Comparison of ENCODE assay signal across 22 cellular contexts in genomic region chr4:30181918-30182317, GRCh38.
DNase-seq lines count a peak whose midpoint lies in the region; ATAC-seq and TF ChIP-seq lines count a peak whose summit lies in the region.
"Had no signal": no experiment of that assay in that cellular context is flagged by ENCODE, and none has a peak within 500 bp of the region (broad histone marks: within the 10 kb centered on the region; RNA-seq: fewer than 3 reads in every experiment).

No MANE protein-coding gene starts in this region.

- H3K4me1 ChIP-seq in lower lobe of right lung, result no peaks in the 10 kb centered on the region
- H3K4me1 ChIP-seq in left ventricle myocardium inferior, result no peaks in the 10 kb centered on the region
- H3K4me1 ChIP-seq: A549 had no signal

- H3K27me3 ChIP-seq in lower lobe of right lung (ENCODE audit: low read depth) (no peaks in the 10 kb centered on the region), left ventricle myocardium inferior (ENCODE audit: low read depth) (no peaks in the 10 kb centered on the region)
- H3K27me3 ChIP-seq: BLaER1 treated with 17β-estradiol and CSF1 and Interleukin-3, amounts not matched to agents 10 nM and 100 nM had no signal

- H3K9me3 ChIP-seq in lower lobe of right lung (no peaks in the 10 kb centered on the region), left ventricle myocardium inferior (replicated peaks) (peaks cover 26% of the 10 kb centered on the region)
- H3K9me3 ChIP-seq: A549; BLaER1 treated with 17β-estradiol and CSF1 and Interleukin-3, amounts not matched to agents 10 nM and 100 nM had no signal

- DNase-seq in EL (peak; percentile 28), M059J (ENCODE audit: low read depth) (peak; percentile 52), amniotic epithelial cell (ENCODE audit: low read depth) (peak; percentile 75), lower lobe of right lung (no peak), DMS53 treated with DMSO at 0.1 percent for 48 hours (lab: John Stamatoyannopoulos, UW; ENCODE audit: unreplicated experiment) (no peak), left ventricle myocardium inferior (no peak)
- DNase-seq: Calu3; CD8-positive, alpha-beta T cell; HFFc6; KBM-7; NCI-H1048; NCI-H1436 treated with DMSO at 0.1 percent for 48 hours; NCI-H2081; NCI-H774; RPMI8226; SHP77 treated with DMSO at 0.1 percent for 48 hours; T-helper 1 cell had no signal

- peak; percentile 47 to 81 for ATAC-seq in lower lobe of right lung
- ATAC-seq in HG03025 (IDR thresholded peaks at IDR 0.05; ENCODE audit: low FRiP score, unreplicated experiment), result no peak
- no peak for ATAC-seq in HG02840 (IDR thresholded peaks at IDR 0.05; ENCODE audit: low FRiP score, unreplicated experiment)
- ATAC-seq: A549; CD8-positive, alpha-beta T cell; SK-N-SH treated with all-trans-retinoic acid at 6 μM for 48 hours had no signal

- H3K27ac ChIP-seq in lower lobe of right lung (no peak overlapping the region), left ventricle myocardium inferior (replicated peaks) (no peak overlapping the region)
- H3K27ac ChIP-seq: A549; BLaER1 treated with 17β-estradiol and CSF1 and Interleukin-3, amounts not matched to agents 10 nM and 100 nM had no signal

- H3K4me3 ChIP-seq in lower lobe of right lung (no peak overlapping the region), left ventricle myocardium inferior (no peak overlapping the region)
- H3K4me3 ChIP-seq: A549; BLaER1 treated with 17β-estradiol and CSF1 and Interleukin-3, amounts not matched to agents 10 nM and 100 nM had no signal

- H3K36me3 ChIP-seq in lower lobe of right lung (no peaks in the 10 kb centered on the region), left ventricle myocardium inferior (no peaks in the 10 kb centered on the region)
- H3K36me3 ChIP-seq: BLaER1 treated with 17β-estradiol and CSF1 and Interleukin-3, amounts not matched to agents 10 nM and 100 nM had no signal

- TF ChIP-seq CTCF in lower lobe of right lung (IDR thresholded peaks at IDR 0.05) (no peak), left ventricle myocardium inferior (IDR thresholded peaks at IDR 0.05; ENCODE audit: borderline replicate concordance) (no peak)

- intact Hi-C loops in lower lobe of right lung (cut with DNase I) (no loop called here), left ventricle myocardium inferior (cut with micrococcal nuclease) (no loop called here)

Comparison
In these comparisons a context has a peak if more than half of its experiments do, and no peak if none do; other contexts are left out.
1. DNase-seq: peak in EL (single experiment), M059J (single experiment) and amniotic epithelial cell (single experiment); none in lower lobe of right lung (single experiment), DMS53 treated with DMSO at 0.1 percent for 48 hours (single experiment) and left ventricle myocardium inferior (single experiment).
2. ATAC-seq: peak in lower lobe of right lung (2 of 2); none in HG03025 (single experiment) and HG02840 (single experiment).